ENCODE assay signal across 1 cellular context in the genomic region with DNA sequence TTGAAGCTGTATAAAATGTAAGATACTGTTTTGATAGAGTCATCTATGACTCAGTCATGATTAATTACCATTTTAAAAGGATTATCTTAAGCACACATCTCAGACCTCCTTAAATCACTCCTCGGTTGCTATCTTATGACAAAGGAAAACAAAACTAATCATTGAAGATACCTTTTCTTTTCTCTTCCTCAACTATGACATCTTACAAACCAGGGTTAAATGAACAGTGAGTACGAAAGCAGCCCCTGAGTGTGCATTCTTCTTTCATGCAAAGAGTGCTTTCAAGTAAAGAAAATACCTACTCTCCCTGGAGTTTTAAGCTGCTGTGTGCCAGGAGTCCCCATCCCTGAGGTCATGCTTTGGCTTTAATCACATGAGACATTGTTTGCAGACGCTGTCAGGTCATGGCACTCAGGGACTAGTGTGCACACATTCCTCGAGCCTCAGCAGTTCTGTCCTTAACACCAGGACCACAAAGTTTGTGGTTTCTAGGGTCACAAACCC.
A peak's percentile ranks its signal among the peaks of the same experiment; 100 is the strongest.
TF ChIP-seq lines count a peak whose summit lies in the region.

No MANE protein-coding gene starts in this region.

TF ChIP-seq in HEK293, 187 proteins besides CTCF, POLR2A, EP300 and RAD21 (continued from another document and continues in another):
- TF ChIP-seq ZBTB6 (tag by site-specific recombination; IDR thresholded peaks at IDR 0.05), result no peak
- TF ChIP-seq ATF2 (tag by site-specific recombination; IDR thresholded peaks at IDR 0.05; ENCODE audit: low read depth), result peak; percentile 23; the same call in 1 of the 2 replicates
- no peak for TF ChIP-seq ZNF174 (tag by site-specific recombination; IDR thresholded peaks at IDR 0.05)
- TF ChIP-seq ZNF341 (tag by site-specific recombination; IDR thresholded peaks at IDR 0.05; ENCODE audit: low read depth), result no peak
- no peak for TF ChIP-seq ZNF121 (tag by site-specific recombination; IDR thresholded peaks at IDR 0.05)
- TF ChIP-seq GLIS1 (tag by site-specific recombination; IDR thresholded peaks at IDR 0.05), result peak; percentile 63
- TF ChIP-seq ZNF2 (tag by site-specific recombination; IDR thresholded peaks at IDR 0.05), result no peak
- TF ChIP-seq ZSCAN16 (tag by site-specific recombination; IDR thresholded peaks at IDR 0.05), result no peak
- TF ChIP-seq KLF16 (tag by site-specific recombination; IDR thresholded peaks at IDR 0.05), result 0 out of 2 replicates have a peak, but pooled peaks have one; percentile 30
- TF ChIP-seq ZNF214 (tag by site-specific recombination; IDR thresholded peaks at IDR 0.05; ENCODE audit: borderline replicate concordance), result no peak
- TF ChIP-seq ZNF114 (tag by site-specific recombination; IDR thresholded peaks at IDR 0.05), result no peak
- TF ChIP-seq ZNF654 (tag by site-specific recombination; IDR thresholded peaks at IDR 0.05; ENCODE audit: low read depth), result no peak; the same call in none of the 2 replicates
- peak; percentile 26 for TF ChIP-seq ZNF600 (tag by site-specific recombination; IDR thresholded peaks at IDR 0.05)
- no peak for TF ChIP-seq ZNF473 (tag by site-specific recombination; IDR thresholded peaks at IDR 0.05)
- TF ChIP-seq, protein P1, sequence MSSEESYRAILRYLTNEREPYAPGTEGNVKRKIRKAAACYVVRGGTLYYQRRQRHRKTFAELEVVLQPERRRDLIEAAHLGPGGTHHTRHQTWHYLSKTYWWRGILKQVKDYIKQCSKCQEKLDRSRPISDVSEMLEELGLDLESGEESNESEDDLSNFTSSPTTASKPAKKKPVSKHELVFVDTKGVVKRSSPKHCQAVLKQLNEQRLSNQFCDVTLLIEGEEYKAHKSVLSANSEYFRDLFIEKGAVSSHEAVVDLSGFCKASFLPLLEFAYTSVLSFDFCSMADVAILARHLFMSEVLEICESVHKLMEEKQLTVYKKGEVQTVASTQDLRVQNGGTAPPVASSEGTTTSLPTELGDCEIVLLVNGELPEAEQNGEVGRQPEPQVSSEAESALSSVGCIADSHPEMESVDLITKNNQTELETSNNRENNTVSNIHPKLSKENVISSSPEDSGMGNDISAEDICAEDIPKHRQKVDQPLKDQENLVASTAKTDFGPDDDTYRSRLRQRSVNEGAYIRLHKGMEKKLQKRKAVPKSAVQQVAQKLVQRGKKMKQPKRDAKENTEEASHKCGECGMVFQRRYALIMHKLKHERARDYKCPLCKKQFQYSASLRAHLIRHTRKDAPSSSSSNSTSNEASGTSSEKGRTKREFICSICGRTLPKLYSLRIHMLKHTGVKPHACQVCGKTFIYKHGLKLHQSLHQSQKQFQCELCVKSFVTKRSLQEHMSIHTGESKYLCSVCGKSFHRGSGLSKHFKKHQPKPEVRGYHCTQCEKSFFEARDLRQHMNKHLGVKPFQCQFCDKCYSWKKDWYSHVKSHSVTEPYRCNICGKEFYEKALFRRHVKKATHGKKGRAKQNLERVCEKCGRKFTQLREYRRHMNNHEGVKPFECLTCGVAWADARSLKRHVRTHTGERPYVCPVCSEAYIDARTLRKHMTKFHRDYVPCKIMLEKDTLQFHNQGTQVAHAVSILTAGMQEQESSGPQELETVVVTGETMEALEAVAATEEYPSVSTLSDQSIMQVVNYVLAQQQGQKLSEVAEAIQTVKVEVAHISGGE (tag by site-specific recombination; conservative IDR thresholded peaks at IDR 0.05; ENCODE audit: low read depth), result no peak
- TF ChIP-seq, protein P2, sequence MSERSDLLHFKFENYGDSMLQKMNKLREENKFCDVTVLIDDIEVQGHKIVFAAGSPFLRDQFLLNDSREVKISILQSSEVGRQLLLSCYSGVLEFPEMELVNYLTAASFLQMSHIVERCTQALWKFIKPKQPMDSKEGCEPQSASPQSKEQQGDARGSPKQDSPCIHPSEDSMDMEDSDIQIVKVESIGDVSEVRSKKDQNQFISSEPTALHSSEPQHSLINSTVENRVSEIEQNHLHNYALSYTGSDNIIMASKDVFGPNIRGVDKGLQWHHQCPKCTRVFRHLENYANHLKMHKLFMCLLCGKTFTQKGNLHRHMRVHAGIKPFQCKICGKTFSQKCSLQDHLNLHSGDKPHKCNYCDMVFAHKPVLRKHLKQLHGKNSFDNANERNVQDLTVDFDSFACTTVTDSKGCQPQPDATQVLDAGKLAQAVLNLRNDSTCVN (tag by site-specific recombination; optimal IDR thresholded peaks at IDR 0.05), result no peak
- TF ChIP-seq MEIS1 (CRISPR knock-in tag; IDR thresholded peaks at IDR 0.05; ENCODE audit: borderline replicate concordance), result peak; percentile 79; the same call in 1 of the 2 replicates
- no peak for TF ChIP-seq ZNF701 (tag by site-specific recombination; IDR thresholded peaks at IDR 0.05)
- TF ChIP-seq ZNF10 (tag by site-specific recombination; IDR thresholded peaks at IDR 0.05), result no peak
- no peak for TF ChIP-seq ZNF561 (tag by site-specific recombination; IDR thresholded peaks at IDR 0.05; ENCODE audit: borderline replicate concordance)
- TF ChIP-seq ZIC2 (tag by site-specific recombination; IDR thresholded peaks at IDR 0.05), result peak; percentile 37; the same call in 1 of the 2 replicates
- TF ChIP-seq, protein P3, sequence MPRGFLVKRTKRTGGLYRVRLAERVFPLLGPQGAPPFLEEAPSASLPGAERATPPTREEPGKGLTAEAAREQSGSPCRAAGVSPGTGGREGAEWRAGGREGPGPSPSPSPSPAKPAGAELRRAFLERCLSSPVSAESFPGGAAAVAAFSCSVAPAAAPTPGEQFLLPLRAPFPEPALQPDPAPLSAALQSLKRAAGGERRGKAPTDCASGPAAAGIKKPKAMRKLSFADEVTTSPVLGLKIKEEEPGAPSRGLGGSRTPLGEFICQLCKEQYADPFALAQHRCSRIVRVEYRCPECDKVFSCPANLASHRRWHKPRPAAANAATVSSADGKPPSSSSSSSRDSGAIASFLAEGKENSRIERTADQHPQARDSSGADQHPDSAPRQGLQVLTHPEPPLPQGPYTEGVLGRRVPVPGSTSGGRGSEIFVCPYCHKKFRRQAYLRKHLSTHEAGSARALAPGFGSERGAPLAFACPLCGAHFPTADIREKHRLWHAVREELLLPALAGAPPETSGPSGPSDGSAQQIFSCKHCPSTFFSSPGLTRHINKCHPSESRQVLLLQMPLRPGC (tag by site-specific recombination; IDR thresholded peaks at IDR 0.05), result peak; percentile 78
- TF ChIP-seq ZBTB21 (tag by site-specific recombination; IDR thresholded peaks at IDR 0.05), result no peak
- TF ChIP-seq ZNF621 (tag by site-specific recombination; IDR thresholded peaks at IDR 0.05), result no peak
- no peak for TF ChIP-seq SCRT2 (tag by site-specific recombination; IDR thresholded peaks at IDR 0.05)
- no peak for TF ChIP-seq ZNF157 (tag by site-specific recombination; IDR thresholded peaks at IDR 0.05)
- no peak for TF ChIP-seq ZNF521 (tag by site-specific recombination; IDR thresholded peaks at IDR 0.05)
- TF ChIP-seq ZNF280C (tag by site-specific recombination; IDR thresholded peaks at IDR 0.05), result no peak
- no peak for TF ChIP-seq SALL2 (tag by site-specific recombination; IDR thresholded peaks at IDR 0.05; ENCODE audit: borderline replicate concordance)
- TF ChIP-seq ZNF391 (tag by site-specific recombination; IDR thresholded peaks at IDR 0.05; ENCODE audit: borderline replicate concordance, low read depth), result no peak
- TF ChIP-seq ZNF843 (tag by site-specific recombination; IDR thresholded peaks at IDR 0.05), result peak; percentile 95
- TF ChIP-seq, protein P4, sequence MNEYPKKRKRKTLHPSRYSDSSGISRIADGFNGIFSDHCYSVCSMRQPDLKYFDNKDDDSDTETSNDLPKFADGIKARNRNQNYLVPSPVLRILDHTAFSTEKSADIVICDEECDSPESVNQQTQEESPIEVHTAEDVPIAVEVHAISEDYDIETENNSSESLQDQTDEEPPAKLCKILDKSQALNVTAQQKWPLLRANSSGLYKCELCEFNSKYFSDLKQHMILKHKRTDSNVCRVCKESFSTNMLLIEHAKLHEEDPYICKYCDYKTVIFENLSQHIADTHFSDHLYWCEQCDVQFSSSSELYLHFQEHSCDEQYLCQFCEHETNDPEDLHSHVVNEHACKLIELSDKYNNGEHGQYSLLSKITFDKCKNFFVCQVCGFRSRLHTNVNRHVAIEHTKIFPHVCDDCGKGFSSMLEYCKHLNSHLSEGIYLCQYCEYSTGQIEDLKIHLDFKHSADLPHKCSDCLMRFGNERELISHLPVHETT (tag by site-specific recombination; IDR thresholded peaks at IDR 0.05), result peak; percentile 91
- TF ChIP-seq ZNF623 (tag by site-specific recombination; IDR thresholded peaks at IDR 0.05), result no peak
- TF ChIP-seq ZNF549 (tag by site-specific recombination; IDR thresholded peaks at IDR 0.05), result no peak
- TF ChIP-seq ZNF544 (tag by site-specific recombination; IDR thresholded peaks at IDR 0.05), result no peak
- TF ChIP-seq, protein P5, sequence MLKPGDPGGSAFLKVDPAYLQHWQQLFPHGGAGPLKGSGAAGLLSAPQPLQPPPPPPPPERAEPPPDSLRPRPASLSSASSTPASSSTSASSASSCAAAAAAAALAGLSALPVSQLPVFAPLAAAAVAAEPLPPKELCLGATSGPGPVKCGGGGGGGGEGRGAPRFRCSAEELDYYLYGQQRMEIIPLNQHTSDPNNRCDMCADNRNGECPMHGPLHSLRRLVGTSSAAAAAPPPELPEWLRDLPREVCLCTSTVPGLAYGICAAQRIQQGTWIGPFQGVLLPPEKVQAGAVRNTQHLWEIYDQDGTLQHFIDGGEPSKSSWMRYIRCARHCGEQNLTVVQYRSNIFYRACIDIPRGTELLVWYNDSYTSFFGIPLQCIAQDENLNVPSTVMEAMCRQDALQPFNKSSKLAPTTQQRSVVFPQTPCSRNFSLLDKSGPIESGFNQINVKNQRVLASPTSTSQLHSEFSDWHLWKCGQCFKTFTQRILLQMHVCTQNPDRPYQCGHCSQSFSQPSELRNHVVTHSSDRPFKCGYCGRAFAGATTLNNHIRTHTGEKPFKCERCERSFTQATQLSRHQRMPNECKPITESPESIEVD (tag by site-specific recombination; IDR thresholded peaks at IDR 0.05), result peak; percentile 80
- TF ChIP-seq ZNF324 (tag by site-specific recombination; IDR thresholded peaks at IDR 0.05), result peak; percentile 77; the same call in 1 of the 2 replicates
- TF ChIP-seq ZNF140 (tag by site-specific recombination; IDR thresholded peaks at IDR 0.05), result no peak
- no peak for TF ChIP-seq ZNF449 (tag by site-specific recombination; IDR thresholded peaks at IDR 0.05)
- peak; percentile 94 for TF ChIP-seq ZXDB (tag by site-specific recombination; IDR thresholded peaks at IDR 0.05)
- TF ChIP-seq ZNF585B (tag by site-specific recombination; IDR thresholded peaks at IDR 0.05), result no peak
- no peak for TF ChIP-seq ZNF513 (tag by site-specific recombination; IDR thresholded peaks at IDR 0.05)
- TF ChIP-seq ZNF112 (tag by site-specific recombination; IDR thresholded peaks at IDR 0.05), result no peak
- TF ChIP-seq OSR2 (tag by site-specific recombination; IDR thresholded peaks at IDR 0.05), result peak; percentile 80
- no peak for TF ChIP-seq ZBTB7A (tag by site-specific recombination; IDR thresholded peaks at IDR 0.05; ENCODE audit: low read depth)
- no peak for TF ChIP-seq ZNF292 (tag by site-specific recombination; IDR thresholded peaks at IDR 0.05; ENCODE audit: borderline replicate concordance, low read depth)
